Comparison of ENCODE assay signal across 16 cellular contexts in genomic region chr3:128768471-128768870, GRCh38.
"Had no signal": no experiment of that assay in that cellular context is flagged by ENCODE, and none has a peak within 500 bp of the region (broad histone marks: within the 10 kb centered on the region; RNA-seq: fewer than 3 reads in every experiment).

No MANE protein-coding gene starts in this region.

- H3K27ac Mint-ChIP-seq: activated T-helper 1 cell treated with anti-CD3 and anti-CD28 coated beads, Interleukin-12 subunit alpha, Interleukin-12 subunit beta, Interleukin-2, Interleukin-4 antibody, amounts not matched to agents 30 ng/mL and 10 ng/mL and 1 ng/mL, durations not matched to agents 14 hours and 24 hours and 36 hours; stimulated activated memory B cell treated with anti-CD40 and anti-IgM and Interleukin-4, amounts not matched to agents 10 μg/mL and 1 μg/mL and 100 μg/mL, for 72 hours had no signal

- H3K9me3 ChIP-seq: right atrium auricular region, SJSA1, transverse colon had no signal

- H3K27me3 Mint-ChIP-seq: activated naive CD8-positive, alpha-beta T cell treated with anti-CD3 and anti-CD28 coated beads, Interleukin-2, amount 50 U/mL, for 24 hours; naive B cell; stimulated activated memory B cell treated with anti-CD40 and anti-IgM and Interleukin-4, amounts not matched to agents 10 μg/mL and 1 μg/mL and 100 μg/mL, for 72 hours had no signal

- H3K9me3 Mint-ChIP-seq: activated naive CD8-positive, alpha-beta T cell treated with anti-CD3 and anti-CD28 coated beads, Interleukin-2, amount 50 U/mL, for 24 hours; activated T-helper 1 cell treated with anti-CD3 and anti-CD28 coated beads, Interleukin-12 subunit alpha, Interleukin-12 subunit beta, Interleukin-2, Interleukin-4 antibody, amounts not matched to agents 30 ng/mL and 10 ng/mL and 1 ng/mL, durations not matched to agents 14 hours and 24 hours and 36 hours; stimulated activated memory B cell treated with anti-CD40 and anti-IgM and Interleukin-4, amounts not matched to agents 10 μg/mL and 1 μg/mL and 100 μg/mL, for 72 hours had no signal

- H3K4me3 Mint-ChIP-seq: activated naive CD8-positive, alpha-beta T cell treated with anti-CD3 and anti-CD28 coated beads, Interleukin-2, amount 50 U/mL, for 24 hours; activated T-helper 1 cell treated with anti-CD3 and anti-CD28 coated beads, Interleukin-12 subunit alpha, Interleukin-12 subunit beta, Interleukin-2, Interleukin-4 antibody, amounts not matched to agents 30 ng/mL and 10 ng/mL and 1 ng/mL, durations not matched to agents 14 hours and 24 hours and 36 hours; naive B cell; stimulated activated memory B cell treated with anti-CD40 and anti-IgM and Interleukin-4, amounts not matched to agents 10 μg/mL and 1 μg/mL and 100 μg/mL, for 72 hours had no signal

- DNase-seq: activated CD4-positive, alpha-beta T cell treated with anti-CD3 and anti-CD28 coated beads, Interleukin-2, amount 50 U/mL, for 4 hours; activated naive CD4-positive, alpha-beta T cell treated with Interleukin-2 at 50 U/mL for 16 hours; activated naive CD8-positive, alpha-beta T cell treated with anti-CD3 and anti-CD28 coated beads, Interleukin-2, amount 50 U/mL, for 24 hours; aorta; dermis blood vessel endothelial cell; erythroblast; naive B cell; posterior cingulate gyrus; stimulated activated CD4-positive, alpha-beta T cell treated with anti-CD3 and anti-CD28 coated beads, Interleukin-2, amount 100 ng/mL, for 48 hours; substantia nigra; transverse colon had no signal

- ATAC-seq: activated naive CD8-positive, alpha-beta T cell treated with anti-CD3 and anti-CD28 coated beads, Interleukin-2, amount 50 U/mL, for 24 hours; left lobe of liver; stimulated activated memory B cell treated with anti-CD40 and anti-IgM and Interleukin-4, amounts not matched to agents 10 μg/mL and 1 μg/mL and 100 μg/mL, for 72 hours had no signal
